In genomic region chr7:139673230-139673629, GRCh38 we compare ENCODE assay signal across 8 cellular contexts.
A peak's percentile ranks its signal among the peaks of the same experiment; 100 is the strongest.
DNase-seq lines count a peak whose midpoint lies in the region; ATAC-seq and TF ChIP-seq lines count a peak whose summit lies in the region.

No MANE protein-coding gene starts in this region.

- H3K9ac ChIP-seq in mammary epithelial cell (ENCODE audit: insufficient read depth, low read length), result no peak overlapping the region

- no peak for TF ChIP-seq CTCF in mammary epithelial cell (conservative IDR thresholded peaks at IDR 0.05 in 1 of 2, IDR thresholded peaks at IDR 0.05 in 1 of 2; ENCODE audit: extremely low read depth in 1 of 2, insufficient read depth in 1 of 2, low read depth in 1 of 2, low read length in 2 of 2)

- H3K27me3 ChIP-seq in mammary epithelial cell (ENCODE audit: insufficient read depth, low read length), result no peaks in the 10 kb centered on the region

- peaks cover 13% of the 10 kb centered on the region for H3K4me1 ChIP-seq in mammary epithelial cell (ENCODE audit: insufficient read depth, low read length)

- H3K4me3 Mint-ChIP-seq in stimulated activated memory B cell treated with anti-CD40 and anti-IgM and Interleukin-4, amounts not matched to agents 10 μg/mL and 1 μg/mL and 100 μg/mL, for 72 hours, result peak overlapping the region; percentile 61

- DNase-seq in Daoy (ENCODE audit: low read depth) (peak; percentile 16), mammary epithelial cell (no peak), SHP77 (lab: John Stamatoyannopoulos, UW) (no peak), cerebellar cortex (ENCODE audit: low spot score) (no peak), HCEC 1CT (no peak)

- no peak overlapping the region for H2AFZ ChIP-seq in mammary epithelial cell (ENCODE audit: low read depth, low read length)

- peak overlapping the region; percentile 90 for H3K27ac Mint-ChIP-seq in stimulated activated memory B cell treated with anti-CD40 and anti-IgM and Interleukin-4, amounts not matched to agents 10 μg/mL and 1 μg/mL and 100 μg/mL, for 72 hours

- dilution Hi-C loops in mammary epithelial cell (cut with HindIII; ENCODE audit: low sequenced_read_pairs), result no loop called here

- H3K4me1 Mint-ChIP-seq in stimulated activated memory B cell treated with anti-CD40 and anti-IgM and Interleukin-4, amounts not matched to agents 10 μg/mL and 1 μg/mL and 100 μg/mL, for 72 hours, result peaks cover 59% of the 10 kb centered on the region

- no peaks in the 10 kb centered on the region for H3K27me3 Mint-ChIP-seq in stimulated activated memory B cell treated with anti-CD40 and anti-IgM and Interleukin-4, amounts not matched to agents 10 μg/mL and 1 μg/mL and 100 μg/mL, for 72 hours

- H3K9me3 ChIP-seq in mammary epithelial cell (replicated peaks; ENCODE audit: insufficient read depth, low read length), result no peaks in the 10 kb centered on the region

- peaks cover 30% of the 10 kb centered on the region for H3K36me3 Mint-ChIP-seq in stimulated activated memory B cell treated with anti-CD40 and anti-IgM and Interleukin-4, amounts not matched to agents 10 μg/mL and 1 μg/mL and 100 μg/mL, for 72 hours

- no peak overlapping the region for H3K4me2 ChIP-seq in mammary epithelial cell (ENCODE audit: insufficient read depth, low read depth, low read length)

- intact Hi-C loops in mammary epithelial cell (cut with micrococcal nuclease), result no loop called here

- H3K9me3 Mint-ChIP-seq in stimulated activated memory B cell treated with anti-CD40 and anti-IgM and Interleukin-4, amounts not matched to agents 10 μg/mL and 1 μg/mL and 100 μg/mL, for 72 hours, result no peaks in the 10 kb centered on the region

- H3K79me2 ChIP-seq in mammary epithelial cell (ENCODE audit: insufficient read depth, low read length), result peaks cover 23% of the 10 kb centered on the region

- H3K4me3 ChIP-seq in mammary epithelial cell (replicated peaks in 1 of 3; ENCODE audit: insufficient read depth in 1 of 3, low read depth in 2 of 3, low read length in 3 of 3), result no peak overlapping the region

- 92% methylated on average over 5 of the region's 5 CpGs for WGBS in mammary epithelial cell (ENCODE audit: low coverage, missing lambda C conversion rate)

- no peaks in the 10 kb centered on the region for H4K20me1 ChIP-seq in mammary epithelial cell (ENCODE audit: insufficient read depth, low read length)

- BruUV-seq in mammary epithelial cell (replicated peaks; lab: Mats Ljungman, UMichigan), result no TSS peak

- in situ Hi-C loops in mammary epithelial cell (cut with MboI; ENCODE audit: low sequenced_read_pairs in 2 of 2), result no loop called here

- peak; percentile 84 for ATAC-seq in GM19397 (IDR thresholded peaks at IDR 0.05; ENCODE audit: unreplicated experiment)
- peak; percentile 92 for ATAC-seq in HG03354 (IDR thresholded peaks at IDR 0.05; ENCODE audit: poor library complexity, severe bottlenecking, unreplicated experiment)
- ATAC-seq in stimulated activated memory B cell treated with anti-CD40 and anti-IgM and Interleukin-4, amounts not matched to agents 10 μg/mL and 1 μg/mL and 100 μg/mL, for 72 hours, result peak; percentile 93

- peak overlapping the region; percentile 53 for H3K27ac ChIP-seq in mammary epithelial cell (ENCODE audit: insufficient read depth, low read depth, low read length)

- no peaks in the 10 kb centered on the region for H3K36me3 ChIP-seq in mammary epithelial cell (ENCODE audit: insufficient read depth, low read length)

- CTCF ChIA-PET in mammary epithelial cell (lab: Charles Lee; ENCODE audit: low non-redundant PET), result no interaction called here
